ENCODE assay signal across 1 cellular context in genomic region chr7:74972377-74972776, GRCh38. TPM values are rescaled to one million over a fixed set of nuclear protein-coding genes. Genes with fewer than 3 reads are reported as not detected.
"Had no signal": no experiment of that assay in that cellular context is flagged by ENCODE, and none has a peak within 500 bp of the region (broad histone marks: within the 10 kb centered on the region; RNA-seq: fewer than 3 reads in every experiment).

No MANE protein-coding gene starts in this region.

RNA-seq across cellular contexts. Expression of gene CASTOR2, which starts 7.9 kb away (rescaled TPM):
- polyA plus RNA-seq: IgD-negative memory B cell had no signal
